Comparison of ENCODE assay signal across 21 cellular contexts in the genomic region with DNA sequence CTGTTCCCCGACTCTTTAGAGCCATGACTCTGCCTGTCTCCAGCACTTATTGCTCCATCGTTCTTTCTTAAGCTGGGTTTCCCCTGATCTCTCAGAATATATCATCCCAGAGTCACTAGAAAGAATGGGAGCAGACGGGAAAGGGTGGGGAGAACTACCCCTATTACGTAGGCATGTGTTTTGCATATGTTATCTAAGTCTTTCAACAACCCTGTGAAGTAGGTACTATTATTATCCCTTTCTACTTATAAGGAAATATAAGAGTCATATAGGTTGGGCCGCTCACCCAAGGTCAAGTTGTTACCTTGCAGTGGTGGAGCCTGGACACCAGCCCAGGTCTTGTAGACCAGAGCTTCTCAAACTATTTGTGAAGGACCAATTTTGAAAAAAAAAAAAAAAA. TPM values are rescaled to one million over a fixed set of nuclear protein-coding genes. Genes with fewer than 3 reads are reported as not detected.
DNase-seq lines count a peak whose midpoint lies in the region; ATAC-seq and TF ChIP-seq lines count a peak whose summit lies in the region.
"Had no signal": no experiment of that assay in that cellular context is flagged by ENCODE, and none has a peak within 500 bp of the region (broad histone marks: within the 10 kb centered on the region; RNA-seq: fewer than 3 reads in every experiment).

No MANE protein-coding gene starts in this region.

- intact Hi-C loops in HCT116 (cut with micrococcal nuclease): no loop called here
- intact Hi-C loops in breast epithelium (cut with DNase I; ENCODE audit: low total_unique reads): no loop called here
- intact Hi-C loops in heart left ventricle (cut with DNase I): loop anchor here in 1 of 10 donors (5.0 kb wide), 1 partner anchor 37 kb away; a partner anchor contains a TSS

- H2BK5ac ChIP-seq in neuronal stem cell (ENCODE audit: low read length): no peak overlapping the region

- H3K27ac ChIP-seq in HCT116 (ENCODE audit: low read depth, low read length) (no peak overlapping the region), breast epithelium (peak overlapping the region; percentile 49 to 94), heart left ventricle (peak overlapping the region in 3 of 12 donors; percentile 8 to 72 (median 28)), neuronal stem cell (replicated peaks; ENCODE audit: low read length) (no peak overlapping the region)
- H3K27ac ChIP-seq: parathyroid adenoma had no signal

- H3K27ac Mint-ChIP-seq in stimulated activated naive B cell treated with anti-CD40 and anti-IgM and Interleukin-4, amounts not matched to agents 10 μg/mL and 1 μg/mL and 100 μg/mL, for 72 hours: no peak overlapping the region
- H3K27ac Mint-ChIP-seq: CD8-positive, alpha-beta T cell; stimulated activated effector memory CD8-positive, alpha-beta T cell treated with anti-CD3 and anti-CD28 coated beads, Interleukin-12 subunit alpha, Interleukin-12 subunit beta, amount 100 ng/mL, for 72 hours; WTC11 had no signal

- RAD21 ChIA-PET in HCT116 (lab: Charles Lee; ENCODE audit: low non-redundant PET in 1 of 2, low total read pairs in 2 of 2, uncharacterized antibody in 2 of 2, unreplicated experiment in 2 of 2): no interaction called here

- POLR2A ChIA-PET in HCT116 (lab: Charles Lee): interaction anchor here (1.0 to 4.2 kb wide), 6 partner anchors 8 to 39 kb away, joined by 3 to 28 read pairs (median 4); a partner anchor contains a TSS

- peaks cover 10 to 27% of the 10 kb centered on the region in 2 donors for H3K27me3 Mint-ChIP-seq in stimulated activated naive B cell treated with anti-CD40 and anti-IgM and Interleukin-4, amounts not matched to agents 10 μg/mL and 1 μg/mL and 100 μg/mL, for 72 hours

- H3K4me3 ChIP-seq in HCT116 (replicated peaks in 1 of 2; ENCODE audit: low read depth in 1 of 2, low read length in 2 of 2) (no peak overlapping the region), breast epithelium (no peak overlapping the region), heart left ventricle (no peak overlapping the region), neuronal stem cell (ENCODE audit: low read length in 2 of 2) (no peak overlapping the region)

- H3K27me3 ChIP-seq in HCT116 (ENCODE audit: insufficient read depth, low read length): no peaks in the 10 kb centered on the region
- H3K27me3 ChIP-seq in breast epithelium: no peaks in the 10 kb centered on the region
- no peaks in the 10 kb centered on the region for H3K27me3 ChIP-seq in heart left ventricle
- peaks cover 0 to 18% (median 0%) of the 10 kb centered on the region in 3 experiments for H3K27me3 ChIP-seq in neuronal stem cell (ENCODE audit: control insufficient read depth in 3 of 3, insufficient read depth in 3 of 3, low read depth in 1 of 3, low read length in 3 of 3)

- no peaks in the 10 kb centered on the region for H3K9me2 ChIP-seq in HCT116 (ENCODE audit: insufficient read depth)

- H3K4me2 ChIP-seq in HCT116 (ENCODE audit: low read length) (no peak overlapping the region), neuronal stem cell (ENCODE audit: insufficient read depth, low read length, poor library complexity, severe bottlenecking) (no peak overlapping the region)

- H2BK12ac ChIP-seq in neuronal stem cell (ENCODE audit: low read length): no peak overlapping the region

- H2AFZ ChIP-seq in HCT116 (ENCODE audit: low read depth, low read length, poor library complexity, severe bottlenecking): peak overlapping the region; percentile 22
- no peak overlapping the region for H2AFZ ChIP-seq in neuronal stem cell (ENCODE audit: low read length)
- H2AFZ ChIP-seq: parathyroid adenoma had no signal

- H3K36me3 Mint-ChIP-seq in stimulated activated naive B cell treated with anti-CD40 and anti-IgM and Interleukin-4, amounts not matched to agents 10 μg/mL and 1 μg/mL and 100 μg/mL, for 72 hours: no peaks in the 10 kb centered on the region
- H3K36me3 Mint-ChIP-seq: CD8-positive, alpha-beta T cell; stimulated activated effector memory CD8-positive, alpha-beta T cell treated with anti-CD3 and anti-CD28 coated beads, Interleukin-12 subunit alpha, Interleukin-12 subunit beta, amount 100 ng/mL, for 72 hours; WTC11 had no signal

- TF ChIP-seq POLR2A in HCT116 (IDR thresholded peaks at IDR 0.05; ENCODE audit: borderline replicate concordance, extremely low read depth, insufficient read depth, insufficient read length) (no peak), breast epithelium (IDR thresholded peaks at IDR 0.05) (no peak), heart left ventricle (IDR thresholded peaks at IDR 0.05) (no peak)

- TF ChIP-seq CTCF in HCT116 (IDR thresholded peaks at IDR 0.05 in 2 of 3, conservative IDR thresholded peaks at IDR 0.05 in 1 of 3; ENCODE audit: borderline replicate concordance in 1 of 3, insufficient read depth in 1 of 3, low read depth in 2 of 3, low read length in 2 of 3) (no peak), breast epithelium (IDR thresholded peaks at IDR 0.05) (no peak), heart left ventricle (IDR thresholded peaks at IDR 0.05) (no peak)

- no peak overlapping the region for H2AK5ac ChIP-seq in neuronal stem cell (ENCODE audit: low read depth, low read length)

- H2BK15ac ChIP-seq in neuronal stem cell (ENCODE audit: low read length): no peak overlapping the region

- no peak overlapping the region for H3K4me3 Mint-ChIP-seq in stimulated activated naive B cell treated with anti-CD40 and anti-IgM and Interleukin-4, amounts not matched to agents 10 μg/mL and 1 μg/mL and 100 μg/mL, for 72 hours
- H3K4me3 Mint-ChIP-seq: CD8-positive, alpha-beta T cell; stimulated activated effector memory CD8-positive, alpha-beta T cell treated with anti-CD3 and anti-CD28 coated beads, Interleukin-12 subunit alpha, Interleukin-12 subunit beta, amount 100 ng/mL, for 72 hours; WTC11 had no signal

- H3K4me1 ChIP-seq in HCT116 (ENCODE audit: control insufficient read depth in 1 of 2, insufficient read depth in 2 of 2, low read length in 2 of 2): peaks cover 43 to 65% of the 10 kb centered on the region in 2 experiments
- peaks cover 2 to 21% of the 10 kb centered on the region in 2 donors for H3K4me1 ChIP-seq in breast epithelium
- peaks cover 0 to 2% (median 0%) of the 10 kb centered on the region in 12 donors for H3K4me1 ChIP-seq in heart left ventricle
- H3K4me1 ChIP-seq in neuronal stem cell (ENCODE audit: control insufficient read depth in 2 of 2, insufficient read depth in 1 of 2, low read depth in 1 of 2, low read length in 2 of 2): no peaks in the 10 kb centered on the region
- H3K4me1 ChIP-seq: parathyroid adenoma had no signal

- peak overlapping the region; percentile 17 for H3K18ac ChIP-seq in neuronal stem cell (ENCODE audit: low read length)

- H3K9ac ChIP-seq in HCT116 (ENCODE audit: low read length) (no peak overlapping the region), neuronal stem cell (ENCODE audit: low read depth, low read length, poor library complexity) (no peak overlapping the region)
- H3K9ac ChIP-seq: parathyroid adenoma had no signal

- no peak overlapping the region for H3K14ac ChIP-seq in neuronal stem cell (ENCODE audit: low read length)

- TF ChIP-seq RAD21 in HCT116 (IDR thresholded peaks at IDR 0.05; ENCODE audit: low read depth): no peak

- H3K9me3 ChIP-seq in HCT116 (ENCODE audit: control insufficient read depth in 1 of 2, insufficient read depth in 1 of 2, low read depth in 1 of 2, low read length in 2 of 2) (no peaks in the 10 kb centered on the region), breast epithelium (no peaks in the 10 kb centered on the region), heart left ventricle (no peaks in the 10 kb centered on the region), neuronal stem cell (replicated peaks in 1 of 2; ENCODE audit: control insufficient read depth in 2 of 2, insufficient read depth in 1 of 2, low read depth in 1 of 2, low read length in 2 of 2) (no peaks in the 10 kb centered on the region)

- no peaks in the 10 kb centered on the region for H3K79me2 ChIP-seq in HCT116 (ENCODE audit: insufficient read depth, low read length)
- H3K79me2 ChIP-seq: parathyroid adenoma had no signal

- H4K91ac ChIP-seq in neuronal stem cell (ENCODE audit: low read depth, low read length, poor library complexity): no peak overlapping the region

- H3K4ac ChIP-seq in neuronal stem cell (ENCODE audit: low read length): no peak overlapping the region

- H4K8ac ChIP-seq in neuronal stem cell (ENCODE audit: low read depth, low read length): no peak overlapping the region

- no peak overlapping the region for H2BK120ac ChIP-seq in neuronal stem cell (ENCODE audit: low read depth, low read length)

- no peaks in the 10 kb centered on the region for H3K79me1 ChIP-seq in neuronal stem cell (ENCODE audit: low read depth, low read length)

- no TSS peak for BruUV-seq in HCT116 (replicated peaks; lab: Mats Ljungman, UMichigan)

- no peaks in the 10 kb centered on the region for H3K36me3 ChIP-seq in HCT116 (ENCODE audit: control insufficient read depth in 1 of 2, insufficient read depth in 2 of 2, low read length in 2 of 2)
- no peaks in the 10 kb centered on the region for H3K36me3 ChIP-seq in breast epithelium
- no peaks in the 10 kb centered on the region for H3K36me3 ChIP-seq in heart left ventricle
- H3K36me3 ChIP-seq in neuronal stem cell (replicated peaks in 1 of 2; ENCODE audit: control insufficient read depth in 2 of 2, insufficient read depth in 2 of 2, low read length in 2 of 2): no peaks in the 10 kb centered on the region

- ATAC-seq in HCT116 (no peak), heart left ventricle (peak; percentile 32 to 93 (median 80)), GM18907 (IDR thresholded peaks at IDR 0.05; ENCODE audit: unreplicated experiment) (no peak)
- no peak for ATAC-seq in stimulated activated naive B cell treated with anti-CD40 and anti-IgM and Interleukin-4, amounts not matched to agents 10 μg/mL and 1 μg/mL and 100 μg/mL, for 72 hours (replicated peaks)
- ATAC-seq: CD8-positive, alpha-beta T cell; sciatic nerve; SK-N-SH treated with all-trans-retinoic acid at 6 μM for 48 hours; stimulated activated effector memory CD8-positive, alpha-beta T cell treated with anti-CD3 and anti-CD28 coated beads, Interleukin-12 subunit alpha, Interleukin-12 subunit beta, amount 100 ng/mL, for 72 hours; WTC11 had no signal

- CTCF ChIA-PET in HCT116 (lab: Charles Lee): no interaction called here

- H3K4me1 Mint-ChIP-seq in stimulated activated naive B cell treated with anti-CD40 and anti-IgM and Interleukin-4, amounts not matched to agents 10 μg/mL and 1 μg/mL and 100 μg/mL, for 72 hours: no peaks in the 10 kb centered on the region
- H3K4me1 Mint-ChIP-seq: stimulated activated effector memory CD8-positive, alpha-beta T cell treated with anti-CD3 and anti-CD28 coated beads, Interleukin-12 subunit alpha, Interleukin-12 subunit beta, amount 100 ng/mL, for 72 hours; WTC11 had no signal

- H4K20me1 ChIP-seq in HCT116 (ENCODE audit: insufficient read depth): no peaks in the 10 kb centered on the region

- H3K9me3 Mint-ChIP-seq in stimulated activated naive B cell treated with anti-CD40 and anti-IgM and Interleukin-4, amounts not matched to agents 10 μg/mL and 1 μg/mL and 100 μg/mL, for 72 hours: no peaks in the 10 kb centered on the region
- H3K9me3 Mint-ChIP-seq: CD8-positive, alpha-beta T cell; stimulated activated effector memory CD8-positive, alpha-beta T cell treated with anti-CD3 and anti-CD28 coated beads, Interleukin-12 subunit alpha, Interleukin-12 subunit beta, amount 100 ng/mL, for 72 hours had no signal

- DNase-seq in HCT116 (ENCODE audit: low read depth, low spot score): no peak
- DNase-seq in breast epithelium (ENCODE audit: low spot score in 2 of 2): no peak
- peak in 1 of 5 donors; percentile 76 for DNase-seq in heart left ventricle
- DNase-seq in neuronal stem cell (ENCODE audit: low spot score): no peak
- DNase-seq in DMS 273 (lab: John Stamatoyannopoulos, UW; ENCODE audit: unreplicated experiment): no peak
- no peak for DNase-seq in stimulated activated naive B cell treated with anti-CD40 and anti-IgM and Interleukin-4, amounts not matched to agents 10 μg/mL and 1 μg/mL and 100 μg/mL, for 72 hours
- DNase-seq in NCI-H1694 (lab: John Stamatoyannopoulos, UW): no peak
- DNase-seq: activated CD4-positive, alpha-beta T cell treated with anti-CD3 and anti-CD28 coated beads, Interleukin-2, amount 50 U/mL, for 4 hours; activated CD8-positive, alpha-beta memory T cell treated with anti-CD3 and anti-CD28 coated beads, Interleukin-2, amount 50 U/mL, for 48 hours; activated effector memory CD4-positive, alpha-beta T cell treated with Interleukin-2 at 50 U/mL for 16 hours; CD8-positive, alpha-beta T cell; DMS79 treated with DMSO at 0.1 percent for 48 hours; H7; NCI-H187 treated with DMSO at 0.1 percent for 48 hours; NCI-H446 treated with DMSO at 0.1 percent for 48 hours had no signal

- 44 to 55% (median 48%) methylated on average over 5 of the region's 5 CpGs for WGBS in heart left ventricle, 4 donors
- no CpG with 5 or more reads among the region's 5 CpGs for WGBS in neuronal stem cell (ENCODE audit: extremely low coverage in 2 of 2, insufficient read length in 2 of 2, insufficient replicate concordance in 1 of 2), 2 donors

- H3K23ac ChIP-seq in neuronal stem cell (ENCODE audit: low read depth, low read length, poor library complexity): no peak overlapping the region

RNA-seq across cellular contexts. Expression of a gene that starts 38.7 kb away (rescaled TPM):
- total RNA-seq in HCT116 (2021; ENCODE audit: unreplicated experiment): 200 TPM
- polyA plus RNA-seq in HCT116 (2012): 284 and 412 TPM in 2 replicates
- total RNA-seq in breast epithelium: 1,000 to 10,000 TPM in 1 of 3 donors, 100 to 1,000 TPM in 1, 1 to 10 TPM in 1; 1.3 to 1,061 (median 367) TPM
- 10 to 100 TPM in 1 of 9 donors, 1 to 10 TPM in 2, under 1 TPM in 4, not detected in 2; 0.32 to 42.5 (median 0.69) TPM for total RNA-seq in heart left ventricle
- 1 to 10 TPM in 1 of 2 donors, under 1 TPM in 1; 0.15 to 3.9 TPM for polyA plus RNA-seq in heart left ventricle
- polyA plus RNA-seq in neuronal stem cell (2013, experiment 1 of 2): 2.7 TPM
- 2.6 TPM for polyA plus RNA-seq in neuronal stem cell (2013, experiment 2 of 2)

Comparison
In these comparisons a context has a peak if more than half of its experiments do, and no peak if none do; other contexts are left out.
1. ATAC-seq: peak in heart left ventricle (4 of 4); none in HCT116 (single experiment), stimulated activated naive B cell treated with anti-CD40 and anti-IgM and Interleukin-4, amounts not matched to agents 10 μg/mL and 1 μg/mL and 100 μg/mL, for 72 hours (0 of 2) and GM18907 (single experiment).
2. H3K27ac ChIP-seq: peak in breast epithelium (2 of 2); none in HCT116 (single experiment) and neuronal stem cell (single experiment).